1 cellular context compared by ENCODE assay signal in genomic region chr12:51323317-51323960, GRCh38.
TF ChIP-seq lines count a peak whose summit lies in the region.

No MANE protein-coding gene starts in this region.

TF ChIP-seq in H1, 55 proteins besides CTCF, POLR2A, EP300 and RAD21 (continued from another document):
- no peak for TF ChIP-seq TAF1 (IDR thresholded peaks at IDR 0.05; ENCODE audit: low read depth, low read length)
- TF ChIP-seq EGR1 (IDR thresholded peaks at IDR 0.05; ENCODE audit: borderline replicate concordance, low read depth, low read length) = no peak
- no peak for TF ChIP-seq MAFK (IDR thresholded peaks at IDR 0.05; ENCODE audit: low read depth, low read length)
- TF ChIP-seq KDM4A (IDR thresholded peaks at IDR 0.05; ENCODE audit: low read depth, low read length, severe bottlenecking) = no peak
